Comparison of ENCODE assay signal across 6 cellular contexts in genomic region chr10:31294556-31294955, GRCh38.
"Had no signal": no experiment of that assay in that cellular context is flagged by ENCODE, and none has a peak within 500 bp of the region (broad histone marks: within the 10 kb centered on the region; RNA-seq: fewer than 3 reads in every experiment).

No MANE protein-coding gene starts in this region.

- H3K4me2 ChIP-seq: GM23338 had no signal

- FAIRE-seq: H1, H54, HTR-8/SVneo had no signal

- H2AFZ ChIP-seq: GM23338 had no signal

- H3K4me3 ChIP-seq: GM23338 had no signal

- DNase-seq: H9, HCEC 1CT had no signal
